In the genomic region with DNA sequence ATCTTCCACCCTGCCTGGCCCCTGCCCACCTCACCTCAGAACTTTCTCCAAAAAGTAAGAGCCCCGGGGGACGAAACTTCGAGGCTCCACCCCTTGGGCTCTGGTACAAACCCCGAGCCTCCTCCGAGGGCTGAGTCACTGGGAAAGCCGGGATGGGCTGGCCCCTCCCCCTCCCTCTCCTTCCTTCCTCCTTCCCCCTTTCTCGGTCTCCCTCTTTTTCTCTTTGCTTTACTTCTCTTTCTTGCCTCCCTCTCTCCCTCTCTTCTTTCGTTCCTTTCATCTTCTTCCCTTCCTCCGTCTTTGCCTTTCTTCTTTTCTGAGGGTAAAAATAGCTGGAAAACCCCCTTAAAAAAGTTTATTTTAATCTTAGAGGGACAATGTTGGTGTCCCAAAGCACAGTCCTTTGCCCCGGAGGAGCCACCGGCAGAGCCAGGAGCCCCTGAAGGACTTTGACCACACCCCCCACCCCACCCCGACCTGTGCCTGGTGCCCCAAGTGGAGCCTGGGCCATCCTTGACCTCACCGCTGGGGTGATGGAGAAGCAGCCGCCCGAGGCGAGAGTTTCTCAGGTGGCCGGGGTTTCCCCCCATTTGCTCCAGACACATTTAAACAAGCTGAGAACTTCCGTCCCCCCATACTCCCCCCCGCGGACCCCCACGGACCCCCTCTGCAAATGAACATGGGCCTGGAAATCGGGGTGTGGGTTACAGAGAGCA, we compare ENCODE assay signal across 8 cellular contexts. TPM values are rescaled to one million over a fixed set of nuclear protein-coding genes. Genes with fewer than 3 reads are reported as not detected.
DNase-seq lines count a peak whose midpoint lies in the region; ATAC-seq and TF ChIP-seq lines count a peak whose summit lies in the region.

No MANE protein-coding gene starts in this region.

- no peaks in the 10 kb centered on the region for H3K9me3 ChIP-seq in right atrium auricular region
- no peaks in the 10 kb centered on the region for H3K9me3 ChIP-seq in stomach

- POLR2A ChIA-PET in activated B cell treated with CpG ODN at 0.5 μM for 24 hours (lab: Charles Lee), result interaction anchor here (0.6 to 2.8 kb wide), 10 partner anchors 11 to 1054 kb away, joined by 3 to 25 read pairs (median 6); partner anchors contain the start of gene ARRDC1

- H3K4me1 Mint-ChIP-seq in activated B cell treated with CpG ODN at 0.5 μM for 24 hours, result peaks cover 36% of the 10 kb centered on the region

- H3K36me3 Mint-ChIP-seq in activated B cell treated with CpG ODN at 0.5 μM for 24 hours (ENCODE audit: low read depth), result no peaks in the 10 kb centered on the region

- H3K27me3 Mint-ChIP-seq in activated B cell treated with CpG ODN at 0.5 μM for 24 hours, result no peaks in the 10 kb centered on the region

- no peaks in the 10 kb centered on the region for H3K27me3 ChIP-seq in right atrium auricular region
- H3K27me3 ChIP-seq in stomach, result no peaks in the 10 kb centered on the region

- H3K4me3 ChIP-seq in right atrium auricular region, result peak overlapping the region in 1 of 2 donors; percentile 22
- peak overlapping the region in 3 of 4 donors; percentile 1 to 17 (median 3) for H3K4me3 ChIP-seq in stomach

- H3K4me3 Mint-ChIP-seq in activated B cell treated with CpG ODN at 0.5 μM for 24 hours, result peak overlapping the region; percentile 72

- 23 to 40% (median 34%) methylated on average over 21 to 22 of the region's 22 CpGs for WGBS in stomach, 5 donors

- peaks cover 0 to 38% of the 10 kb centered on the region in 2 donors for H3K4me1 ChIP-seq in right atrium auricular region
- H3K4me1 ChIP-seq in stomach, result peaks cover 40 to 89% (median 62%) of the 10 kb centered on the region in 4 donors

- H3K27ac ChIP-seq in right atrium auricular region (peak overlapping the region; percentile 51 to 61), stomach (peak overlapping the region in 4 of 5 donors; percentile 83 to 98 (median 96))

- H3K27ac Mint-ChIP-seq in activated B cell treated with CpG ODN at 0.5 μM for 24 hours, result peak overlapping the region; percentile 78

- intact Hi-C loops in activated B cell treated with CpG ODN at 0.5 μM for 24 hours (cut with micrococcal nuclease), result loop anchor here (1.0 to 2.0 kb wide), 2 partner anchors 13 to 67 kb away; no protein-coding TSS in a partner anchor
- intact Hi-C loops in stomach (cut with DNase I; ENCODE audit: low total_unique reads), result no loop called here

- CTCF ChIA-PET in activated B cell treated with CpG ODN at 0.5 μM for 24 hours (lab: Charles Lee), result interaction anchor here (1.0 to 1.7 kb wide), 2 partner anchors 20 to 66 kb away, joined by 3 to 4 read pairs; no protein-coding TSS in a partner anchor

- no peak for TF ChIP-seq EP300 in stomach (IDR thresholded peaks at IDR 0.05)

- no peak for TF ChIP-seq POLR2A in stomach (IDR thresholded peaks at IDR 0.05)

- H3K9me3 Mint-ChIP-seq in activated B cell treated with CpG ODN at 0.5 μM for 24 hours, result no peaks in the 10 kb centered on the region

- TF ChIP-seq CTCF in activated B cell treated with CpG ODN at 0.5 μM for 24 hours (IDR thresholded peaks at IDR 0.05), result no peak
- TF ChIP-seq CTCF in right atrium auricular region (IDR thresholded peaks at IDR 0.05), result no peak
- no peak for TF ChIP-seq CTCF in stomach (IDR thresholded peaks at IDR 0.05)

- peak; percentile 13 to 31 for DNase-seq in NOMO-1 (lab: John Stamatoyannopoulos, UW; ENCODE audit: unreplicated experiment in 2 of 2)
- DNase-seq in NOMO-1 treated with dmso at 0.1 percent for 144 hours (lab: John Stamatoyannopoulos, UW; ENCODE audit: unreplicated experiment), result no peak
- no peak for DNase-seq in activated B cell treated with CpG ODN at 0.5 μM for 24 hours
- peak; percentile 85 for DNase-seq in right atrium auricular region (ENCODE audit: low spot score)
- peak; percentile 64 for DNase-seq in stomach
- DNase-seq in NCI-H1930 (lab: John Stamatoyannopoulos, UW), result no peak
- no peak for DNase-seq in stimulated activated CD4-positive, alpha-beta T cell treated with anti-CD3 and anti-CD28 coated beads, Interleukin-4, amount 100 ng/mL, for 4 hours

- peak; percentile 53 for ATAC-seq in activated B cell treated with CpG ODN at 0.5 μM for 24 hours (ENCODE audit: low read depth)
- no peak for ATAC-seq in HG03097 (IDR thresholded peaks at IDR 0.05; ENCODE audit: low FRiP score, unreplicated experiment)

- no peaks in the 10 kb centered on the region for H3K36me3 ChIP-seq in right atrium auricular region
- no peaks in the 10 kb centered on the region for H3K36me3 ChIP-seq in stomach

RNA-seq across cellular contexts. Expression of gene NOTCH1, which starts 5.7 kb away (rescaled TPM):
- total RNA-seq in activated B cell treated with CpG ODN at 0.5 μM for 24 hours (24.9 and 26.6 TPM in 2 replicates), right atrium auricular region (10 to 100 TPM; 14.2 to 39.7 TPM), stomach (100 to 1,000 TPM in 1 of 5 donors, 10 to 100 TPM in 4; 18.4 to 338 (median 62.5) TPM)
- 1 to 10 TPM; 1.4 to 7.9 (median 2.3) TPM for polyA plus RNA-seq in stomach

Comparison
In these comparisons a context has a peak if more than half of its experiments do, and no peak if none do; other contexts are left out.
1. DNase-seq: peak in NOMO-1 (2 of 2), right atrium auricular region (single experiment) and stomach (single experiment); none in NOMO-1 treated with dmso at 0.1 percent for 144 hours (single experiment), activated B cell treated with CpG ODN at 0.5 μM for 24 hours (single experiment), NCI-H1930 (0 of 2) and stimulated activated CD4-positive, alpha-beta T cell treated with anti-CD3 and anti-CD28 coated beads, Interleukin-4, amount 100 ng/mL, for 4 hours (0 of 2).